Comparison of ENCODE assay signal across 8 cellular contexts in genomic region chr1:208988811-208989222, GRCh38.
A peak's percentile ranks its signal among the peaks of the same experiment; 100 is the strongest.
DNase-seq lines count a peak whose midpoint lies in the region; ATAC-seq and TF ChIP-seq lines count a peak whose summit lies in the region.

No MANE protein-coding gene starts in this region.

- peak; percentile 100 for ATAC-seq in GM18498 (IDR thresholded peaks at IDR 0.05; ENCODE audit: unreplicated experiment)
- ATAC-seq in HG02759 (IDR thresholded peaks at IDR 0.05; ENCODE audit: unreplicated experiment): peak; percentile 98

- POLR2A ChIA-PET in A673 (lab: Charles Lee; ENCODE audit: low non-redundant PET): no interaction called here

- H3K4me1 ChIP-seq in A673 (ENCODE audit: insufficient read depth, low read length, poor library complexity, severe bottlenecking): no peaks in the 10 kb centered on the region

- H3K9me3 ChIP-seq in A673 (ENCODE audit: low read depth, low read length, poor library complexity, severe bottlenecking): no peaks in the 10 kb centered on the region

- no peak for TF ChIP-seq CTCF in A673 (conservative IDR thresholded peaks at IDR 0.05; ENCODE audit: low read depth, low read length)

- H3K36me3 ChIP-seq in A673 (ENCODE audit: insufficient read depth, low read length, poor library complexity, severe bottlenecking): no peaks in the 10 kb centered on the region

- H3K27me3 ChIP-seq in A673 (replicated peaks; ENCODE audit: insufficient read depth, low read depth, low read length, poor library complexity): no peaks in the 10 kb centered on the region

- no peak overlapping the region for H3K27ac ChIP-seq in A673 (ENCODE audit: low read depth, low read length, poor library complexity, severe bottlenecking)
- peak overlapping the region in 12 of 21 experiments; percentile 2 to 75 (median 46) for H3K27ac ChIP-seq in skin epidermis

- H3K4me3 ChIP-seq in A673 (ENCODE audit: low read depth, low read length, poor library complexity, severe bottlenecking): peak overlapping the region; percentile 23
- peak overlapping the region in 4 of 7 experiments; percentile 6 to 14 (median 10) for H3K4me3 ChIP-seq in skin epidermis

- intact Hi-C loops in A673 (cut with micrococcal nuclease; ENCODE audit: unreplicated experiment): no loop called here

- no TSS peak for BruUV-seq in A673 (replicated peaks; lab: Mats Ljungman, UMichigan)

- DNase-seq in A673 (ENCODE audit: low spot score) (peak; percentile 30), NCI-H1436 (lab: John Stamatoyannopoulos, UW) (peak; percentile 17), activated T-cell treated with anti-CD3 and anti-CD28 coated beads for 24 hours (ENCODE audit: low read depth) (peak; percentile 2), foreskin melanocyte (peak; percentile 19), NCI-H2081 (lab: John Stamatoyannopoulos, UW) (no peak)

- CTCF ChIA-PET in A673 (lab: Charles Lee): no interaction called here

Comparison
In these comparisons a context has a peak if more than half of its experiments do, and no peak if none do; other contexts are left out.
1. DNase-seq: peak in A673 (single experiment), NCI-H1436 (single experiment), activated T-cell treated with anti-CD3 and anti-CD28 coated beads for 24 hours (single experiment) and foreskin melanocyte (single experiment); none in NCI-H2081 (0 of 2).